8 cellular contexts compared by ENCODE assay signal in the genomic region with DNA sequence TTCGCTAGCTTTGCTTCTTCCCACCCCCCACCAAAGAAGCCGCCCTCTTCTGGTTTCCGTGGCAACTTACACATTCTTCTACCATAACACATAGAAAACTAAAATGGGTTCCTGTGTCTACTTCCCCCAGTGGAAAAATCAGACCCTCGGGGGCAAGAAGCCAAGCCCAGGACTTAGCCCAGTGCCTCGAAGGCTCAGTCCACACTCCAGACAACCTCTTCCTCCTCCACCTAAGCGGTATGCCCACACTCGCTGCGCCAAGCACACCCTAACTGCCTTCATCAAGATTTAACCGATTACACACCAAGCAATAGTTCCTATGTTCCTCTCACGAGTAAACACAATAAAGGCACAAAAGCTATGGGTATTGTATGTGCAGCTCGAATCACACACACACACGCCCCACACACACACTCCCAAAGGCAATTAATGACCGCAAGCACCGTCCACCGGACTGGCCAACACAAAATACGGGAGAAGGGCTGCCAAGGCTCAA.
DNase-seq lines count a peak whose midpoint lies in the region; ATAC-seq and TF ChIP-seq lines count a peak whose summit lies in the region.

No MANE protein-coding gene starts in this region.

- peak overlapping the region; percentile 100 for H3K4me3 ChIP-seq in WI38 (ENCODE audit: low read depth, low read length)

- TF ChIP-seq CTCF in WI38 (IDR thresholded peaks at IDR 0.05; ENCODE audit: low read depth, low read length), result no peak

- DNase-seq in AG08395 (ENCODE audit: low spot score) (peak; percentile 64), Kasumi-1 (lab: John Stamatoyannopoulos, UW) (peak; percentile 74 to 82), cerebellar cortex (ENCODE audit: low spot score) (peak; percentile 56), kidney glomerular epithelial cell (lab: John Stamatoyannopoulos, UW) (peak; percentile 59)
- peak; percentile 7 to 34 for DNase-seq in stimulated activated CD4-positive, alpha-beta T cell treated with anti-CD3 and anti-CD28 coated beads, Interleukin-1b, Interleukin-23, amount 100 ng/mL, for 4 hours (ENCODE audit: low read depth in 2 of 2)

- ATAC-seq in GM19438 (IDR thresholded peaks at IDR 0.05; ENCODE audit: low read depth, unreplicated experiment) (peak; percentile 19), GM21576 (IDR thresholded peaks at IDR 0.05; ENCODE audit: unreplicated experiment) (no peak)

Comparison
In these comparisons a context has a peak if more than half of its experiments do, and no peak if none do; other contexts are left out.
1. DNase-seq: peak in every context shown above with its lines; median percentile 78 in Kasumi-1; 64 in AG08395; 59 in kidney glomerular epithelial cell; 56 in cerebellar cortex; 20 in stimulated activated CD4-positive, alpha-beta T cell treated with anti-CD3 and anti-CD28 coated beads, Interleukin-1b, Interleukin-23, amount 100 ng/mL, for 4 hours.